ENCODE assay signal across 8 cellular contexts in the genomic region with DNA sequence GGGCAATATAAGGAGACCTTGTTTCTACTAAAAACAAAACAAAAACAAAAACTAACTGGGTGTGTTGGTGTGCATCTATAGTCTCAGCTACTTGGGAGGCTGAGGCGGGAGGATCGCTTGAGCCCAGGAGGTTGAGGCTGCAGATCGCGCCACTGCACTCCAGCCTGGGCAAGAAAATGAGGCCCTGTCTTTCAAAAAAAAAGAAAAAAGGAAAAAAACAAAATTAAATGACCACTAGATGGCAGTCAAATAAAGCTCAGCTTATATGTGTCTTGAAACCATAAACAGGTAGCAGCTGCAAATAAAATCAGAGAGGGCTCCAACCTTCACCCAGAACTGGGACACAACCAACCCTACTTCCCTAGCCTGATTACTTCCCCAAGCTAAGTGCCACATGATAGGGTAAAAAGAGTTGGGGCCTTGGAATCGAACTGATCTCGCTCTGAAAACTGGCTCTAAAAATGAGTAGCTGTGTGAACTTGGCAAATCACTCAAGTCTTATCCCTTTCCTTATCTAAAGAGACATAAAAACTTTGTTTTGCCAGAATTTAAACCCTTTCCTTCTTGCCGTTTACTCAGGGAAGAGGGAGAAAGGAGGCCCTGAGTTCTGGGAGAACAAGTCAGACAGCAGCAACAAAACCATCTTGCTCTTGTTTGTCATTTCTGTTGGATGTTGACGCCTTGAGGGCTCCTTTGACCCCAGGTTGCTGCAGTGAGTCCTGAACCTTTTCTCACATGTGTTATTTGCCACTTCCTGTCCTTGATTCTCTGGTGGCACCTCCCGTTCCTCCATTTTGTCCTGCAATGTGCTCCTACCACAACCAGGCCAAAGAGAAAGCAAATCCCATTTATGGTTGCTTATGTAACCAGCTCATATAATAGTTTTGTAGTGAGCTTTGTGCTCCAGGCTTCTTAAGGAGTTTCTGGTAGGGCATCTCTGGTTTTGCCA.
DNase-seq lines count a peak whose midpoint lies in the region; ATAC-seq and TF ChIP-seq lines count a peak whose summit lies in the region.

No MANE protein-coding gene starts in this region.

- ATAC-seq in DND-41 (ENCODE audit: insufficient read depth, low read depth) (peak; percentile 73), GM21360 (IDR thresholded peaks at IDR 0.05; ENCODE audit: unreplicated experiment) (peak; percentile 53), RWPE2 (ENCODE audit: low read depth) (peak; percentile 43; the same call in 2 of the 3 replicates), HG03439 (IDR thresholded peaks at IDR 0.05; ENCODE audit: unreplicated experiment) (no peak)

- H3K27ac ChIP-seq in DND-41 (ENCODE audit: low read length) = no peak overlapping the region
- no peak overlapping the region for H3K27ac ChIP-seq in RWPE2 (ENCODE audit: poor library complexity, severe bottlenecking)
- H3K27ac ChIP-seq in duodenal mucosa (ENCODE audit: low read depth, low read length) = no peak overlapping the region
- H3K27ac ChIP-seq in mesendoderm (ENCODE audit: low read depth, low read length) = no peak overlapping the region

- no peak overlapping the region for H2BK15ac ChIP-seq in mesendoderm (replicated peaks; ENCODE audit: low read depth)

- peak overlapping the region; percentile 72 for H3K4ac ChIP-seq in mesendoderm (ENCODE audit: low read depth, low read length)

- no peaks in the 10 kb centered on the region for H3K79me1 ChIP-seq in mesendoderm (ENCODE audit: low read length)

- WGBS in mesendoderm (ENCODE audit: extremely low coverage, insufficient coverage, low lambda C conversion rate) = no CpG with 5 or more reads among the region's 9 CpGs

- H3K36me3 ChIP-seq in DND-41 (ENCODE audit: insufficient read depth, low read length) (no peaks in the 10 kb centered on the region), RWPE2 (ENCODE audit: low read depth) (peaks cover under 1% of the 10 kb centered on the region; the same call in 1 of the 2 replicates), duodenal mucosa (ENCODE audit: control insufficient read depth in 1 of 2, insufficient read depth in 2 of 2, low read length in 2 of 2) (no peaks in the 10 kb centered on the region), mesendoderm (ENCODE audit: control insufficient read depth, insufficient read depth, low read length) (no peaks in the 10 kb centered on the region)

- no peak overlapping the region for H3K23ac ChIP-seq in mesendoderm (ENCODE audit: low read length)

- no peaks in the 10 kb centered on the region for H3K27me3 ChIP-seq in DND-41 (ENCODE audit: insufficient read depth, low read length, poor library complexity)
- no peaks in the 10 kb centered on the region for H3K27me3 ChIP-seq in RWPE2 (ENCODE audit: insufficient read depth, poor library complexity, severe bottlenecking)
- no peaks in the 10 kb centered on the region for H3K27me3 ChIP-seq in duodenal mucosa (ENCODE audit: control insufficient read depth in 1 of 2, insufficient read depth in 2 of 2, low read length in 2 of 2)
- no peaks in the 10 kb centered on the region for H3K27me3 ChIP-seq in mesendoderm (ENCODE audit: insufficient read depth, low read length, poor library complexity)

- H2AK5ac ChIP-seq in mesendoderm (ENCODE audit: low read length) = no peak overlapping the region

- peak overlapping the region; percentile 77 for H3K18ac ChIP-seq in mesendoderm (ENCODE audit: low read length)

- peak overlapping the region; percentile 6 for H3K56ac ChIP-seq in mesendoderm (ENCODE audit: low read length)

- no peak overlapping the region for H4K5ac ChIP-seq in mesendoderm (ENCODE audit: low read length)

- H3K4me3 ChIP-seq in DND-41 (ENCODE audit: low read depth in 1 of 2, low read length in 2 of 2) = no peak overlapping the region
- H3K4me3 ChIP-seq in RWPE2 (ENCODE audit: severe bottlenecking) = no peak overlapping the region
- peak overlapping the region; percentile 2 to 25 for H3K4me3 ChIP-seq in duodenal mucosa (ENCODE audit: low read depth in 1 of 2, low read length in 2 of 2)
- H3K4me3 ChIP-seq in mesendoderm (ENCODE audit: low read length) = no peak overlapping the region

- no peak overlapping the region for H4K8ac ChIP-seq in mesendoderm (ENCODE audit: low read depth, low read length)

- TF ChIP-seq CTCF in DND-41 (IDR thresholded peaks at IDR 0.05; ENCODE audit: borderline replicate concordance, extremely low read depth, low read length, poor library complexity, severe bottlenecking) = peak; percentile 65
- peak; percentile 84 for TF ChIP-seq CTCF in RWPE2 (IDR thresholded peaks at IDR 0.05; ENCODE audit: poor library complexity, severe bottlenecking)

- DNase-seq in DND-41 (peak; percentile 16), LHCN-M2 (ENCODE audit: low read depth) (peak; percentile 63), RWPE2 (ENCODE audit: low spot score) (no peak), mesendoderm (peak; percentile 82)
- DNase-seq in stimulated activated CD4-positive, alpha-beta T cell treated with anti-CD3 and anti-CD28 coated beads, Interleukin-4, amount 100 ng/mL, for 1 hour = no peak

- H4K20me1 ChIP-seq in DND-41 (ENCODE audit: insufficient read depth, low read length) = no peaks in the 10 kb centered on the region

- H3K4me2 ChIP-seq in DND-41 (ENCODE audit: insufficient read depth, low read length) (no peak overlapping the region), mesendoderm (ENCODE audit: low read length) (no peak overlapping the region)

- H3K4me1 ChIP-seq in DND-41 (ENCODE audit: insufficient read depth, low read length) = 0 out of 2 replicates have a peak, but pooled peaks cover 5% of the 10 kb centered on the region
- H3K4me1 ChIP-seq in RWPE2 (ENCODE audit: insufficient read depth, poor library complexity, severe bottlenecking) = peaks cover 4% of the 10 kb centered on the region
- H3K4me1 ChIP-seq in duodenal mucosa (ENCODE audit: control insufficient read depth in 1 of 2, insufficient read depth in 2 of 2, low read length in 2 of 2) = peaks cover 6 to 11% of the 10 kb centered on the region in 2 donors
- peaks cover 3% of the 10 kb centered on the region for H3K4me1 ChIP-seq in mesendoderm (ENCODE audit: control insufficient read depth, low read depth, low read length)

- H3K9me3 ChIP-seq in DND-41 (ENCODE audit: insufficient read depth, low read length, severe bottlenecking) (no peaks in the 10 kb centered on the region), RWPE2 (ENCODE audit: severe bottlenecking) (no peaks in the 10 kb centered on the region), duodenal mucosa (ENCODE audit: control insufficient read depth in 1 of 2, low read length in 2 of 2) (no peaks in the 10 kb centered on the region)

- H3K79me2 ChIP-seq in DND-41 (ENCODE audit: insufficient read depth, low read length) (no peaks in the 10 kb centered on the region), mesendoderm (ENCODE audit: control insufficient read depth, insufficient read depth, low read length) (no peaks in the 10 kb centered on the region)

- H2BK120ac ChIP-seq in mesendoderm (ENCODE audit: low read depth, low read length) = no peak overlapping the region

- no peak overlapping the region for H2BK5ac ChIP-seq in mesendoderm (ENCODE audit: low read length)

- H3K9ac ChIP-seq in DND-41 (ENCODE audit: low read depth, low read length) = no peak overlapping the region
- H3K9ac ChIP-seq in duodenal mucosa (ENCODE audit: low read depth in 1 of 2, low read length in 2 of 2) = no peak overlapping the region
- H3K9ac ChIP-seq in mesendoderm (ENCODE audit: low read length) = no peak overlapping the region

- no peak overlapping the region for H2AFZ ChIP-seq in DND-41 (ENCODE audit: low read depth, low read length)

Comparison
In these comparisons a context has a peak if more than half of its experiments do, and no peak if none do; other contexts are left out.
1. DNase-seq: peak in DND-41 (single experiment), LHCN-M2 (single experiment) and mesendoderm (single experiment); none in RWPE2 (single experiment) and stimulated activated CD4-positive, alpha-beta T cell treated with anti-CD3 and anti-CD28 coated beads, Interleukin-4, amount 100 ng/mL, for 1 hour (single experiment).
2. H3K4me3 ChIP-seq: peak in duodenal mucosa (2 of 2); none in DND-41 (0 of 2), RWPE2 (single experiment) and mesendoderm (single experiment).